Comparison of ENCODE assay signal across 21 cellular contexts in genomic region chr2:41943176-41943575, GRCh38.
A peak's percentile ranks its signal among the peaks of the same experiment; 100 is the strongest.
DNase-seq lines count a peak whose midpoint lies in the region; ATAC-seq and TF ChIP-seq lines count a peak whose summit lies in the region.
"Had no signal": no experiment of that assay in that cellular context is flagged by ENCODE, and none has a peak within 500 bp of the region (broad histone marks: within the 10 kb centered on the region; RNA-seq: fewer than 3 reads in every experiment).

No MANE protein-coding gene starts in this region.

- H3K4me1 ChIP-seq in left ventricle myocardium inferior (peaks cover 85% of the 10 kb centered on the region), heart left ventricle (peaks cover 0 to 87% (median 34%) of the 10 kb centered on the region in 12 donors), skeletal muscle tissue (ENCODE audit: control insufficient read depth in 3 of 3, insufficient read depth in 3 of 3, low read length in 3 of 3) (peaks cover 16 to 22% (median 18%) of the 10 kb centered on the region in 3 donors), tibial nerve (peaks cover 0 to 53% (median 13%) of the 10 kb centered on the region in 4 donors)

- no peaks in the 10 kb centered on the region for H3K27me3 Mint-ChIP-seq in nephron (ENCODE audit: low read depth)

- TF ChIP-seq POLR2A in heart left ventricle (IDR thresholded peaks at IDR 0.05) (no peak), tibial nerve (IDR thresholded peaks at IDR 0.05) (no peak)

- TF ChIP-seq EP300 in tibial nerve (IDR thresholded peaks at IDR 0.05): peak in 1 of 2 donors; percentile 23

- H3K36me3 ChIP-seq in left ventricle myocardium inferior: no peaks in the 10 kb centered on the region
- H3K36me3 ChIP-seq in heart left ventricle: no peaks in the 10 kb centered on the region
- no peaks in the 10 kb centered on the region for H3K36me3 ChIP-seq in skeletal muscle tissue (ENCODE audit: control insufficient read depth in 3 of 3, insufficient read depth in 3 of 3, low read length in 3 of 3)
- no peaks in the 10 kb centered on the region for H3K36me3 ChIP-seq in tibial nerve

- TF ChIP-seq CTCF in left ventricle myocardium inferior (IDR thresholded peaks at IDR 0.05; ENCODE audit: borderline replicate concordance) (no peak), heart left ventricle (IDR thresholded peaks at IDR 0.05) (no peak), nephron (IDR thresholded peaks at IDR 0.05; ENCODE audit: unreplicated experiment in 3 of 3) (no peak), tibial nerve (IDR thresholded peaks at IDR 0.05) (no peak)

- H3K27ac ChIP-seq in left ventricle myocardium inferior (replicated peaks) (peak overlapping the region; percentile 79), heart left ventricle (peak overlapping the region in 4 of 12 donors; percentile 24 to 68 (median 49)), skeletal muscle tissue (ENCODE audit: low read depth, low read length) (peak overlapping the region; percentile 48), tibial nerve (peak overlapping the region in 2 of 4 donors; percentile 61 to 80)
- H3K27ac ChIP-seq: A549 had no signal

- H3K4me3 Mint-ChIP-seq in nephron: no peak overlapping the region
- H3K4me3 Mint-ChIP-seq: CD4-positive, alpha-beta memory T cell; GM23338; H9 had no signal

- H3K4me3 ChIP-seq in left ventricle myocardium inferior (no peak overlapping the region), heart left ventricle (no peak overlapping the region), skeletal muscle tissue (ENCODE audit: low read length in 3 of 3) (no peak overlapping the region), tibial nerve (no peak overlapping the region)
- H3K4me3 ChIP-seq: A549, GM23338 had no signal

- H3K27me3 ChIP-seq in left ventricle myocardium inferior (ENCODE audit: low read depth) (no peaks in the 10 kb centered on the region), heart left ventricle (no peaks in the 10 kb centered on the region), skeletal muscle tissue (ENCODE audit: control insufficient read depth in 3 of 3, insufficient read depth in 3 of 3, low read length in 3 of 3) (no peaks in the 10 kb centered on the region), tibial nerve (no peaks in the 10 kb centered on the region)

- H3K9me3 ChIP-seq in left ventricle myocardium inferior (replicated peaks): no peaks in the 10 kb centered on the region
- no peaks in the 10 kb centered on the region for H3K9me3 ChIP-seq in heart left ventricle
- H3K9me3 ChIP-seq in skeletal muscle tissue (ENCODE audit: control insufficient read depth in 3 of 3, low read length in 3 of 3): no peaks in the 10 kb centered on the region
- peaks cover 0 to 4% (median 0%) of the 10 kb centered on the region in 4 donors for H3K9me3 ChIP-seq in tibial nerve
- H3K9me3 ChIP-seq: A549 had no signal

- peaks cover 80% of the 10 kb centered on the region for H3K4me1 Mint-ChIP-seq in nephron

- H3K9ac ChIP-seq in skeletal muscle tissue (ENCODE audit: low read depth in 1 of 3, low read length in 3 of 3): no peak overlapping the region

- 79 to 90% (median 86%) methylated on average over 1 of the region's 1 CpG for WGBS in heart left ventricle, 4 donors
- WGBS in tibial nerve, 2 donors: 71 to 74% methylated on average over 1 of the region's 1 CpG

- H3K27ac Mint-ChIP-seq in nephron: peak overlapping the region; percentile 25 to 85 (median 84)
- H3K27ac Mint-ChIP-seq: CD4-positive, alpha-beta memory T cell; GM23338 had no signal

- ATAC-seq in heart left ventricle: no peak
- ATAC-seq: A549, GM23338, HCT116 had no signal

- no peaks in the 10 kb centered on the region for H3K36me3 Mint-ChIP-seq in nephron (ENCODE audit: low read depth)
- H3K36me3 Mint-ChIP-seq: CD4-positive, alpha-beta memory T cell had no signal

- no peaks in the 10 kb centered on the region for H3K9me3 Mint-ChIP-seq in nephron
- H3K9me3 Mint-ChIP-seq: GM23338 had no signal

- DNase-seq in left ventricle myocardium inferior: no peak
- no peak for DNase-seq in heart left ventricle
- DNase-seq in tibial nerve (ENCODE audit: low spot score in 2 of 2): no peak
- no peak for DNase-seq in activated naive CD4-positive, alpha-beta T cell treated with Interleukin-2 at 50 U/mL for 16 hours
- no peak for DNase-seq in amygdala (lab: John Stamatoyannopoulos, UW)
- DNase-seq: 8988T; ACHN; AML-193; C1 segment of cervical spinal cord; Calu3; CD4-positive, alpha-beta memory T cell; COR-L47; DMS53; DMS79 treated with DMSO at 0.1 percent for 48 hours; GF-D8; H9 had no signal

- intact Hi-C loops in left ventricle myocardium inferior (cut with micrococcal nuclease): no loop called here
- intact Hi-C loops in heart left ventricle (cut with DNase I): loop anchor here in 3 of 10 donors (5.0 kb wide), 1 partner anchor 109 kb away; no protein-coding TSS in a partner anchor
